ENCODE assay signal across 10 cellular contexts in genomic region chr1:164787834-164788231, GRCh38.
DNase-seq lines count a peak whose midpoint lies in the region; ATAC-seq, FAIRE-seq and TF ChIP-seq lines count a peak whose summit lies in the region.
"Had no signal": no experiment of that assay in that cellular context is flagged by ENCODE, and none has a peak within 500 bp of the region (broad histone marks: within the 10 kb centered on the region; RNA-seq: fewer than 3 reads in every experiment).

No MANE protein-coding gene starts in this region.

- H3K4me1 Mint-ChIP-seq in CD4-positive, alpha-beta T cell (ENCODE audit: low read depth): no peaks in the 10 kb centered on the region

- TF ChIP-seq CTCF in D721Med (IDR thresholded peaks at IDR 0.05; ENCODE audit: insufficient read depth, missing control alignments) (no peak), keratinocyte (optimal IDR thresholded peaks at IDR 0.05 in 1 of 3, IDR thresholded peaks at IDR 0.05 in 1 of 3, conservative IDR thresholded peaks at IDR 0.05 in 1 of 3; ENCODE audit: extremely low read depth in 1 of 3, insufficient read depth in 2 of 3, low read length in 3 of 3) (no peak), thyroid gland (IDR thresholded peaks at IDR 0.05) (no peak)
- TF ChIP-seq CTCF in CD4-positive, alpha-beta T cell (IDR thresholded peaks at IDR 0.05): no peak

- H3K36me3 ChIP-seq in SK-N-MC (ENCODE audit: insufficient read depth, low read length) (peaks cover 3% of the 10 kb centered on the region; the same call in 1 of the 2 replicates), keratinocyte (ENCODE audit: control insufficient read depth in 2 of 2, extremely low read depth in 1 of 2, insufficient read depth in 2 of 2, low read length in 2 of 2) (no peaks in the 10 kb centered on the region), thyroid gland (peaks cover 0 to 7% of the 10 kb centered on the region in 2 donors)
- H3K36me3 ChIP-seq: ovary had no signal

- FAIRE-seq in D721Med (lab: Jason Lieb, UNC) (peak; percentile 44), keratinocyte (lab: Jason Lieb, UNC) (no peak)

- CTCF ChIA-PET in CD4-positive, alpha-beta T cell (lab: Charles Lee): interaction anchor here (0.8 to 1.2 kb wide), 2 partner anchors 9 to 14 kb away, joined by 4 to 10 read pairs; no protein-coding TSS in a partner anchor

- no peaks in the 10 kb centered on the region for H3K9me3 ChIP-seq in SK-N-MC (ENCODE audit: low read depth, low read length)
- no peaks in the 10 kb centered on the region for H3K9me3 ChIP-seq in keratinocyte (ENCODE audit: control insufficient read depth, low read depth, low read length)
- no peaks in the 10 kb centered on the region for H3K9me3 ChIP-seq in CD4-positive, alpha-beta T cell (ENCODE audit: control insufficient read depth, low read length)
- H3K9me3 ChIP-seq in thyroid gland: no peaks in the 10 kb centered on the region
- H3K9me3 ChIP-seq: ovary had no signal

- no peaks in the 10 kb centered on the region for H3K9me1 ChIP-seq in keratinocyte (ENCODE audit: control insufficient read depth, extremely low read depth, insufficient read depth, low read length)

- ATAC-seq in GM19324 (IDR thresholded peaks at IDR 0.05; ENCODE audit: low FRiP score, unreplicated experiment): no peak
- no peak for ATAC-seq in CD4-positive, alpha-beta T cell (ENCODE audit: poor library complexity)
- ATAC-seq in HG02678 (IDR thresholded peaks at IDR 0.05; ENCODE audit: unreplicated experiment): no peak

- H3K4me1 ChIP-seq in keratinocyte (ENCODE audit: control insufficient read depth, extremely low read depth, insufficient read depth, low read length): peaks cover 17% of the 10 kb centered on the region
- H3K4me1 ChIP-seq in thyroid gland: peaks cover 25 to 42% of the 10 kb centered on the region in 2 donors

- H2AFZ ChIP-seq in keratinocyte (ENCODE audit: control insufficient read depth, low read length): peak overlapping the region; percentile 16

- no peaks in the 10 kb centered on the region for H4K20me1 ChIP-seq in keratinocyte (ENCODE audit: control insufficient read depth, extremely low read depth, insufficient read depth, low read length)

- dilution Hi-C loops in keratinocyte (cut with MboI; ENCODE audit: extremely low pct_ligation_motif_present, low sequenced_read_pairs): no loop called here

- H3K27ac ChIP-seq in SK-N-MC (no peak overlapping the region), keratinocyte (ENCODE audit: control insufficient read depth, insufficient read depth, low read length) (no peak overlapping the region), thyroid gland (no peak overlapping the region)
- H3K27ac ChIP-seq in CD4-positive, alpha-beta T cell (ENCODE audit: low read depth, low read length): no peak overlapping the region

- H3K27ac Mint-ChIP-seq in CD4-positive, alpha-beta T cell: no peak overlapping the region
- H3K27ac Mint-ChIP-seq: immature natural killer cell had no signal

- no peaks in the 10 kb centered on the region for H3K79me2 ChIP-seq in keratinocyte (ENCODE audit: control insufficient read depth, insufficient read depth, low read length)

- H3K9me3 Mint-ChIP-seq in CD4-positive, alpha-beta T cell: no peaks in the 10 kb centered on the region
- H3K9me3 Mint-ChIP-seq: immature natural killer cell had no signal

- peaks cover 20% of the 10 kb centered on the region for H3K27me3 Mint-ChIP-seq in CD4-positive, alpha-beta T cell

- H3K9ac ChIP-seq in SK-N-MC (ENCODE audit: insufficient read length) (no peak overlapping the region), keratinocyte (ENCODE audit: control insufficient read depth, extremely low read depth, insufficient read depth, low read length) (no peak overlapping the region)

- WGBS in thyroid gland, 2 donors: 81 to 88% methylated on average over 8 of the region's 8 CpGs

- H3K4me3 Mint-ChIP-seq in CD4-positive, alpha-beta T cell: no peak overlapping the region
- H3K4me3 Mint-ChIP-seq: immature natural killer cell had no signal

- POLR2A ChIA-PET in CD4-positive, alpha-beta T cell (lab: Charles Lee): no interaction called here

- TF ChIP-seq POLR2A in thyroid gland (IDR thresholded peaks at IDR 0.05): no peak

- H3K4me2 ChIP-seq in keratinocyte (ENCODE audit: control insufficient read depth, extremely low read depth, insufficient read depth, low read depth, low read length): peak overlapping the region; percentile 62

- DNase-seq in D721Med (ENCODE audit: insufficient read length, low spot score) (no peak), NCI-H187 treated with DMSO at 0.1 percent for 48 hours (lab: John Stamatoyannopoulos, UW) (peak; percentile 87), SK-N-MC (ENCODE audit: low read depth, low spot score) (no peak), keratinocyte (ENCODE audit: low read depth, low spot score) (no peak), thyroid gland (no peak)
- DNase-seq in CD4-positive, alpha-beta T cell: no peak

- H3K27me3 ChIP-seq in keratinocyte (ENCODE audit: control insufficient read depth, extremely low read depth, insufficient read depth, low read length) (no peaks in the 10 kb centered on the region), thyroid gland (no peaks in the 10 kb centered on the region)
- H3K27me3 ChIP-seq in CD4-positive, alpha-beta T cell (ENCODE audit: control insufficient read depth, insufficient read depth, low read length): no peaks in the 10 kb centered on the region
- H3K27me3 ChIP-seq: ovary had no signal

- intact Hi-C loops in CD4-positive, alpha-beta T cell (cut with DNase I, micrococcal nuclease): loop anchor here (2.0 to 5.0 kb wide), 5 partner anchors 1259 to 1941 kb away; no protein-coding TSS in a partner anchor
- intact Hi-C loops in thyroid gland (cut with DNase I): loop anchor here (10.0 kb wide), 1 partner anchor 233 kb away; the partner anchor contains the start of gene PBX1

- H3K36me3 Mint-ChIP-seq in CD4-positive, alpha-beta T cell (ENCODE audit: low read depth): no peaks in the 10 kb centered on the region
- H3K36me3 Mint-ChIP-seq: immature natural killer cell had no signal

- H3K4me3 ChIP-seq in SK-N-MC: 0 out of 2 replicates have a peak overlapping the region, but pooled peaks have one; percentile 25
- no peak overlapping the region for H3K4me3 ChIP-seq in keratinocyte (ENCODE audit: control insufficient read depth in 2 of 3, extremely low read depth in 1 of 3, insufficient read depth in 2 of 3, low read depth in 1 of 3, low read length in 3 of 3)
- no peak overlapping the region for H3K4me3 ChIP-seq in thyroid gland (replicated peaks in 1 of 3)
- H3K4me3 ChIP-seq: ovary had no signal
